ENCODE assay signal across 9 cellular contexts in the genomic region with DNA sequence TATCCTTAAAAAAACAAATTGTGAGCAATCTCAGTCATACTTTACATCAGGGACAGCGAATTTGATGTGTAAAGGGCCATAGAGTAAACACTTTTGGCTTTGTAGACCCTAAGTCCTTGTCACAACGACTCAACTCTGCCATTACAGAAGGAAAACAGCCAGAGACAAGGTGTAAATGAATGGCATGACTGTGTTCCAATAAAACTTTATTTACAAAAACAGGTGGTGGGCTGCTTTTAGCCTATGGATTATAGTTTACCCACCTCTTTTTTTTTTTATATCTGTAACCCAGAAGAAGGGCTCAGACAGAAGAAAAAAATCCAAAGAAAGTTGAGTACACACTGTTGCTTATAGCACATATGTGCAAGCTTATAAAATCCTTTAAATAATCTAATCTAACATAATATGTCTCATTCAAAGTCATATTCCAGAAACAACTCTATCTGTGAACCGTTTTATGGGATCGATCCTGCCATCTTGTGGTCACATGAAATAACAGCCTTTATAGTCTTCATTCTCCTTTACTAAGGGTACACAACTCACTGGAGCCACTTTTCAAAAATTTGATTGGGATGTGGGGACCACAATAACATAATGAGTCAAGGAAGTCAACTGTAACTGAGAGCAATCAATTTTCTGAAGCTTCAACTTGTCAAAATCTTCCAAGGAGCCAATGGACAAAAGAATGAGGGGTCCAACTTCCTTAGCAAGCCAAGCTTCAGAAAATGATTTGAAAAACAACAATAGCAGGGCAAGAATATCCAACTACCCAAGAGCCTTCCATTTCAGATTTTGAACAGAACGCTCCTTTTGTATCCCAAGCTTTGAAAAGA.
DNase-seq lines count a peak whose midpoint lies in the region; ATAC-seq, FAIRE-seq and TF ChIP-seq lines count a peak whose summit lies in the region.
"Had no signal": no experiment of that assay in that cellular context is flagged by ENCODE, and none has a peak within 500 bp of the region (broad histone marks: within the 10 kb centered on the region; RNA-seq: fewer than 3 reads in every experiment).

No MANE protein-coding gene starts in this region.

- H3K36me3 Mint-ChIP-seq in activated T-cell treated with anti-CD3 and anti-CD28 coated beads, Interleukin-2, amount 50 U/mL, for 4 hours (ENCODE audit: insufficient read depth): peaks cover 31% of the 10 kb centered on the region

- DNase-seq in activated T-cell treated with anti-CD3 and anti-CD28 coated beads, Interleukin-2, amount 50 U/mL, for 4 hours: no peak
- no peak for DNase-seq in activated T-cell treated with anti-CD3 and anti-CD28 coated beads for 4 hours
- peak; percentile 25 for DNase-seq in MV-4-11 (lab: John Stamatoyannopoulos, UW)
- peak; percentile 70 for DNase-seq in fibroblast of the aortic adventitia (ENCODE audit: low read depth)
- peak; percentile 56 for DNase-seq in putamen (ENCODE audit: low spot score)

- TF ChIP-seq CTCF in fibroblast of the aortic adventitia (IDR thresholded peaks at IDR 0.05; ENCODE audit: insufficient read depth, low read length): peak; percentile 68

- no peak overlapping the region for H3K4me3 ChIP-seq in fibroblast of the aortic adventitia (ENCODE audit: low read depth, low read length)

- peak; percentile 89 for FAIRE-seq in TTC549 (lab: Jason Lieb, UNC)
- FAIRE-seq: colon had no signal

- no peaks in the 10 kb centered on the region for H3K9me3 Mint-ChIP-seq in activated T-cell treated with anti-CD3 and anti-CD28 coated beads, Interleukin-2, amount 50 U/mL, for 4 hours

- ATAC-seq in activated T-cell treated with anti-CD3 and anti-CD28 coated beads, Interleukin-2, amount 50 U/mL, for 4 hours: no peak
- ATAC-seq in HG03460 (IDR thresholded peaks at IDR 0.05; ENCODE audit: unreplicated experiment): no peak
- no peak for ATAC-seq in HG03097 (IDR thresholded peaks at IDR 0.05; ENCODE audit: low FRiP score, unreplicated experiment)

- no peaks in the 10 kb centered on the region for H3K27me3 Mint-ChIP-seq in activated T-cell treated with anti-CD3 and anti-CD28 coated beads, Interleukin-2, amount 50 U/mL, for 4 hours (ENCODE audit: low read depth)

- H3K4me3 Mint-ChIP-seq in activated T-cell treated with anti-CD3 and anti-CD28 coated beads, Interleukin-2, amount 50 U/mL, for 4 hours: peak overlapping the region; percentile 88

- H3K4me1 Mint-ChIP-seq in activated T-cell treated with anti-CD3 and anti-CD28 coated beads, Interleukin-2, amount 50 U/mL, for 4 hours (ENCODE audit: low read depth): peaks cover 75% of the 10 kb centered on the region

Comparison
In these comparisons a context has a peak if more than half of its experiments do, and no peak if none do; other contexts are left out.
1. DNase-seq: peak in MV-4-11 (single experiment), fibroblast of the aortic adventitia (single experiment) and putamen (single experiment); none in activated T-cell treated with anti-CD3 and anti-CD28 coated beads, Interleukin-2, amount 50 U/mL, for 4 hours (single experiment) and activated T-cell treated with anti-CD3 and anti-CD28 coated beads for 4 hours (single experiment).